ENCODE assay signal across 24 cellular contexts in genomic region chr4:43352859-43353258, GRCh38.
"Had no signal": no experiment of that assay in that cellular context is flagged by ENCODE, and none has a peak within 500 bp of the region (broad histone marks: within the 10 kb centered on the region; RNA-seq: fewer than 3 reads in every experiment).

No MANE protein-coding gene starts in this region.

- H3K4me1 ChIP-seq: left lung, right atrium auricular region, spleen, suprapubic skin, tibial artery, upper lobe of right lung had no signal

- H3K9me3 ChIP-seq: left lung, ovary, right atrium auricular region, spleen, suprapubic skin, thoracic aorta, tibial artery, upper lobe of right lung had no signal

- ATAC-seq: left colon; left lung; mucosa of descending colon; naive thymus-derived CD4-positive, alpha-beta T cell; natural killer cell treated with Interleukin-12 subunit alpha and Interleukin-12 subunit beta and Interleukin-15 and Interleukin-18, amount 100 ng/mL, for 72 hours; sciatic nerve; stimulated activated effector memory CD8-positive, alpha-beta T cell treated with anti-CD3 and anti-CD28 coated beads, Interleukin-12 subunit alpha, Interleukin-12 subunit beta, amount 100 ng/mL, for 72 hours; upper lobe of right lung had no signal

- H3K4me3 ChIP-seq: left lung, lung, mucosa of descending colon, ovary, right atrium auricular region, skin epidermis, spleen, suprapubic skin, thoracic aorta, tibial artery, upper lobe of right lung had no signal

- DNase-seq: hypothalamus; immature natural killer cell; kidney; left colon; left lung; midbrain; mucosa of descending colon; naive thymus-derived CD4-positive, alpha-beta T cell; ovary; spleen; stimulated activated CD4-positive, alpha-beta T cell treated with anti-CD3 and anti-CD28 coated beads, Interleukin-4, amount 100 ng/mL, for 24 hours; stimulated activated naive CD4-positive, alpha-beta T cell; tibial artery; trophoblast cell; upper lobe of right lung had no signal

- H3K27ac ChIP-seq: left lung, ovary, right atrium auricular region, skin epidermis, spleen, suprapubic skin, thoracic aorta, tibial artery, upper lobe of right lung had no signal

- FAIRE-seq: kidney, urothelium cell line had no signal

- H3K36me3 ChIP-seq: left lung, ovary, right atrium auricular region, spleen, suprapubic skin, thoracic aorta, tibial artery, upper lobe of right lung had no signal

- H3K27me3 ChIP-seq: left lung, ovary, right atrium auricular region, spleen, suprapubic skin, tibial artery, upper lobe of right lung had no signal
